In genomic region chr3:6770376-6770648, GRCh38 we compare ENCODE assay signal across 15 cellular contexts.
"Had no signal": no experiment of that assay in that cellular context is flagged by ENCODE, and none has a peak within 500 bp of the region (broad histone marks: within the 10 kb centered on the region; RNA-seq: fewer than 3 reads in every experiment).

No MANE protein-coding gene starts in this region.

- H3K79me2 ChIP-seq: hepatocyte had no signal

- H3K4me1 ChIP-seq: right atrium auricular region, tibial artery, vagina had no signal

- H2AFZ ChIP-seq: hepatocyte had no signal

- H3K27ac ChIP-seq: hepatocyte, right atrium auricular region, skin epidermis, tibial artery, vagina had no signal

- ATAC-seq: activated CD4-positive, CD25-positive, alpha-beta regulatory T cell treated with anti-CD3 and anti-CD28 coated beads, Interleukin-2, amount 50 U/mL, for 24 hours; esophagus mucosa; left lobe of liver had no signal

- H3K36me3 ChIP-seq: right atrium auricular region, tibial artery, vagina had no signal

- H3K9me3 ChIP-seq: right atrium auricular region, tibial artery, vagina had no signal

- H3K4me2 ChIP-seq: hepatocyte had no signal

- H3K4me3 ChIP-seq: hepatocyte, right atrium auricular region, tibial artery, vagina had no signal

- DNase-seq: activated CD4-positive, alpha-beta T cell treated with anti-CD3 and anti-CD28 coated beads, Interleukin-2, amount 50 U/mL, for 1 hour; activated naive CD4-positive, alpha-beta T cell treated with anti-CD3 and anti-CD28 coated beads, Interleukin-2, amount 50 U/mL, for 16 hours; midbrain; occipital lobe; stimulated activated CD4-positive, alpha-beta T cell treated with anti-CD3 and anti-CD28 coated beads, Interleukin-15, amount 100 ng/mL, for 24 hours; stimulated activated CD4-positive, alpha-beta T cell treated with anti-CD3 and anti-CD28 coated beads, Interleukin-4, amount 100 ng/mL, for 1 hour; stimulated activated naive CD4-positive, alpha-beta T cell; tibial artery had no signal

- H3K27me3 ChIP-seq: hepatocyte, right atrium auricular region, tibial artery, vagina had no signal
